ENCODE assay signal across 26 cellular contexts in genomic region chr2:122182631-122183030, GRCh38.
"Had no signal": no experiment of that assay in that cellular context is flagged by ENCODE, and none has a peak within 500 bp of the region (broad histone marks: within the 10 kb centered on the region; RNA-seq: fewer than 3 reads in every experiment).

No MANE protein-coding gene starts in this region.

- H3K27me3 ChIP-seq: neural progenitor cell, neutrophil, right atrium auricular region, right lobe of liver, stomach, testis, thyroid gland, transverse colon, upper lobe of left lung, vagina had no signal

- H3K27ac Mint-ChIP-seq: mesothelial cell of epicardium; naive B cell; natural killer cell; nephron progenitor cell; progenitor cell of endocrine pancreas; stimulated activated naive B cell treated with anti-CD40 and anti-IgM and Interleukin-4, amounts not matched to agents 10 μg/mL and 1 μg/mL and 100 μg/mL, for 72 hours had no signal

- H3K36me3 ChIP-seq: left ventricle myocardium inferior, neural progenitor cell, neutrophil, right atrium auricular region, right lobe of liver, stomach, thyroid gland, transverse colon, upper lobe of left lung, vagina had no signal

- H3K4me1 ChIP-seq: left ventricle myocardium inferior, neural progenitor cell, parathyroid adenoma, right lobe of liver, stomach, testis, thyroid gland, transverse colon, upper lobe of left lung, vagina had no signal

- ATAC-seq: natural killer cell; right lobe of liver; stimulated activated naive B cell treated with anti-CD40 and anti-IgM and Interleukin-4, amounts not matched to agents 10 μg/mL and 1 μg/mL and 100 μg/mL, for 72 hours; stimulated activated naive CD8-positive, alpha-beta T cell treated with anti-CD3 and anti-CD28 coated beads, Interleukin-15, Interleukin-2, amounts not matched to agents 100 U/mL and 50 U/mL, for 24 hours had no signal

- H3K79me2 ChIP-seq: parathyroid adenoma had no signal

- H3K27ac ChIP-seq: left ventricle myocardium inferior, neural progenitor cell, neutrophil, parathyroid adenoma, right atrium auricular region, right lobe of liver, stomach, testis, thyroid gland, transverse colon, upper lobe of left lung, vagina had no signal

- H2AFZ ChIP-seq: neural progenitor cell, parathyroid adenoma had no signal

- H3K4me1 Mint-ChIP-seq: mesothelial cell of epicardium; naive B cell; nephron progenitor cell; stimulated activated naive B cell treated with anti-CD40 and anti-IgM and Interleukin-4, amounts not matched to agents 10 μg/mL and 1 μg/mL and 100 μg/mL, for 72 hours had no signal

- H3K4me3 Mint-ChIP-seq: mesothelial cell of epicardium; naive B cell; natural killer cell; nephron progenitor cell; neural progenitor cell; stimulated activated naive B cell treated with anti-CD40 and anti-IgM and Interleukin-4, amounts not matched to agents 10 μg/mL and 1 μg/mL and 100 μg/mL, for 72 hours had no signal

- H3K4me3 ChIP-seq: left ventricle myocardium inferior, lung, neural progenitor cell, right atrium auricular region, right lobe of liver, smooth muscle cell, stomach, testis, thyroid gland, transverse colon, upper lobe of left lung, vagina had no signal

- H3K9ac ChIP-seq: neural progenitor cell, parathyroid adenoma had no signal

- H3K4me2 ChIP-seq: neural progenitor cell, smooth muscle cell had no signal

- H3K27me3 Mint-ChIP-seq: naive B cell, progenitor cell of endocrine pancreas had no signal

- H3K36me3 Mint-ChIP-seq: mesothelial cell of epicardium; naive B cell; natural killer cell; neural progenitor cell; stimulated activated naive B cell treated with anti-CD40 and anti-IgM and Interleukin-4, amounts not matched to agents 10 μg/mL and 1 μg/mL and 100 μg/mL, for 72 hours had no signal

- DNase-seq: islet precursor cell; left ventricle myocardium inferior; mesendoderm; naive B cell; natural killer cell; nephron progenitor cell; occipital lobe; right lobe of liver; stimulated activated CD4-positive, alpha-beta T cell treated with anti-CD3 and anti-CD28 coated beads, Interleukin-2, amount 100 ng/mL, for 24 hours; stimulated activated CD4-positive, alpha-beta T cell treated with anti-CD3 and anti-CD28 coated beads, Interleukin-4, amount 100 ng/mL, for 1 hour; stimulated activated naive B cell treated with anti-CD40 and anti-IgM and Interleukin-4, amounts not matched to agents 10 μg/mL and 1 μg/mL and 100 μg/mL, for 72 hours; stimulated activated naive CD8-positive, alpha-beta T cell treated with anti-CD3 and anti-CD28 coated beads, Interleukin-15, Interleukin-2, amounts not matched to agents 100 U/mL and 50 U/mL, for 24 hours; stomach; testis; thyroid gland; transverse colon had no signal

- H3K9me3 ChIP-seq: neutrophil, right lobe of liver, testis, thyroid gland, transverse colon, vagina had no signal
